ENCODE assay signal across 18 cellular contexts in the genomic region with DNA sequence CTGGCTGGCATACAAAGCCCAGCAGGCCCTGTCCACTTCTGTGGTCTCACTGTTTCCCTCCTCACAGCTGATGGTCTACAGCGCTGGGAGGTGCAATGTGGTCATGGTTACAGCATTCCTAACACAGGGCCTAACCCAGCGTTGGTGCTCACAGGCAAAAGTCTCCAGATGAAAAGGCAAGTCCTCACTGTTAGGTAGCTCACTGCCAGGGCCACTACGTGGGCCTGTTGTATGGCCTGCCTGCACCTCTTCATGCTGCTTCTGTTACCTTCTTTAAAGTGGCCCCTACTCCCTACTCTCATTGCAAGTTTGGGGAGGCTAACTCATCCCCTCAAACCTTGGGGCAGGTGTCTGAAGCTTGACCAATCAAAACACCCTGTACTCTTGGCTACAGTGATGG. TPM values are rescaled to one million over a fixed set of nuclear protein-coding genes. Genes with fewer than 3 reads are reported as not detected.
DNase-seq lines count a peak whose midpoint lies in the region; ATAC-seq and TF ChIP-seq lines count a peak whose summit lies in the region.
"Had no signal": no experiment of that assay in that cellular context is flagged by ENCODE, and none has a peak within 500 bp of the region (broad histone marks: within the 10 kb centered on the region; RNA-seq: fewer than 3 reads in every experiment).

No MANE protein-coding gene starts in this region.

- no peak overlapping the region for H2BK15ac ChIP-seq in neuronal stem cell (ENCODE audit: low read length)

- no peak overlapping the region for H2AK5ac ChIP-seq in neuronal stem cell (ENCODE audit: low read depth, low read length)

- H3K36me3 ChIP-seq in left ventricle myocardium inferior (no peaks in the 10 kb centered on the region), neuronal stem cell (replicated peaks in 1 of 2; ENCODE audit: control insufficient read depth in 2 of 2, insufficient read depth in 2 of 2, low read length in 2 of 2) (no peaks in the 10 kb centered on the region), tibial artery (no peaks in the 10 kb centered on the region)
- H3K36me3 ChIP-seq in CD4-positive, alpha-beta memory T cell (ENCODE audit: insufficient read depth, low read length), result no peaks in the 10 kb centered on the region
- H3K36me3 ChIP-seq: HAP-1 had no signal

- DNase-seq in left ventricle myocardium inferior, result no peak
- no peak for DNase-seq in left cardiac atrium
- DNase-seq in coronary artery (ENCODE audit: low spot score), result peak; percentile 64
- no peak for DNase-seq in neuronal stem cell (ENCODE audit: low spot score)
- DNase-seq in tibial artery, result peak in 1 of 2 donors; percentile 7
- DNase-seq in CD4-positive, alpha-beta memory T cell, result no peak
- no peak for DNase-seq in activated CD4-positive, CD25-positive, alpha-beta regulatory T cell treated with anti-CD3 and anti-CD28 coated beads, Interleukin-2, amount 50 U/mL, for 72 hours
- DNase-seq: Calu3; CD4-positive, CD25-positive, alpha-beta regulatory T cell; DMS79 treated with DMSO at 0.1 percent for 48 hours; NCI-H187 treated with DMSO at 0.1 percent for 48 hours; NCI-H446; NCI-H774; PC-9 had no signal

- CTCF ChIA-PET in CD4-positive, alpha-beta memory T cell (lab: Charles Lee; ENCODE audit: partially characterized antibody), result interaction anchor here (0.7 to 8.9 kb wide), 5 partner anchors 15 to 208 kb away, joined by 3 to 76 read pairs (median 6); partner anchors contain the start of gene SEC22C

- H3K23ac ChIP-seq in neuronal stem cell (ENCODE audit: low read depth, low read length, poor library complexity), result no peak overlapping the region

- H3K4me2 ChIP-seq in neuronal stem cell (ENCODE audit: insufficient read depth, low read length, poor library complexity, severe bottlenecking), result no peak overlapping the region
- H3K4me2 ChIP-seq: PC-9 had no signal

- peaks cover 2 to 18% (median 10%) of the 10 kb centered on the region in 4 donors for H3K4me1 Mint-ChIP-seq in CD4-positive, alpha-beta memory T cell

- WGBS in neuronal stem cell (ENCODE audit: extremely low coverage in 2 of 2, insufficient read length in 2 of 2, insufficient replicate concordance in 1 of 2), 2 donors, result no CpG with 5 or more reads among the region's 3 CpGs

- H3K36me3 Mint-ChIP-seq in CD4-positive, alpha-beta memory T cell, result no peaks in the 10 kb centered on the region
- H3K36me3 Mint-ChIP-seq: CD4-positive, CD25-positive, alpha-beta regulatory T cell had no signal

- POLR2A ChIA-PET in CD4-positive, alpha-beta memory T cell (lab: Charles Lee; ENCODE audit: partially characterized antibody), result no interaction called here

- H3K9me3 Mint-ChIP-seq in CD4-positive, alpha-beta memory T cell, result no peaks in the 10 kb centered on the region

- no peak overlapping the region for H2BK5ac ChIP-seq in neuronal stem cell (ENCODE audit: low read length)

- no peaks in the 10 kb centered on the region for H3K27me3 Mint-ChIP-seq in CD4-positive, alpha-beta memory T cell
- H3K27me3 Mint-ChIP-seq: CD4-positive, CD25-positive, alpha-beta regulatory T cell had no signal

- TF ChIP-seq CTCF in left ventricle myocardium inferior (IDR thresholded peaks at IDR 0.05; ENCODE audit: borderline replicate concordance), result no peak
- no peak for TF ChIP-seq CTCF in coronary artery (IDR thresholded peaks at IDR 0.05)
- no peak for TF ChIP-seq CTCF in tibial artery (IDR thresholded peaks at IDR 0.05)

- H2BK12ac ChIP-seq in neuronal stem cell (ENCODE audit: low read length), result no peak overlapping the region

- H3K18ac ChIP-seq in neuronal stem cell (ENCODE audit: low read length), result no peak overlapping the region

- no peak overlapping the region for H3K14ac ChIP-seq in neuronal stem cell (ENCODE audit: low read length)

- H4K8ac ChIP-seq in neuronal stem cell (ENCODE audit: low read depth, low read length), result no peak overlapping the region

- no peak overlapping the region for H2BK120ac ChIP-seq in neuronal stem cell (ENCODE audit: low read depth, low read length)

- intact Hi-C loops in left ventricle myocardium inferior (cut with micrococcal nuclease) (loop anchor here (10.0 kb wide), 1 partner anchor 87 kb away; the partner anchor contains the start of gene ZBTB47), left cardiac atrium (cut with DNase I) (loop anchor here in 1 of 2 donors (2.0 kb wide), 1 partner anchor 39 kb away; the partner anchor contains the start of gene HHATL), tibial artery (cut with DNase I; ENCODE audit: low total_unique reads) (no loop called here)
- intact Hi-C loops in CD4-positive, alpha-beta memory T cell (cut with micrococcal nuclease), result loop anchor here (10.0 kb wide), 1 partner anchor 87 kb away; the partner anchor contains the start of gene ZBTB47

- H3K9me3 ChIP-seq in left ventricle myocardium inferior (replicated peaks) (no peaks in the 10 kb centered on the region), neuronal stem cell (replicated peaks in 1 of 2; ENCODE audit: control insufficient read depth in 2 of 2, insufficient read depth in 1 of 2, low read depth in 1 of 2, low read length in 2 of 2) (peaks cover 0 to 3% of the 10 kb centered on the region in 2 donors), tibial artery (no peaks in the 10 kb centered on the region)
- no peaks in the 10 kb centered on the region for H3K9me3 ChIP-seq in CD4-positive, alpha-beta memory T cell (ENCODE audit: control insufficient read depth in 1 of 2, low read length in 2 of 2)
- H3K9me3 ChIP-seq: HAP-1 had no signal

- peak overlapping the region; percentile 47 for H4K91ac ChIP-seq in neuronal stem cell (ENCODE audit: low read depth, low read length, poor library complexity)

- peaks cover 54% of the 10 kb centered on the region for H3K4me1 ChIP-seq in left ventricle myocardium inferior
- peaks cover 0 to 6% of the 10 kb centered on the region in 2 donors for H3K4me1 ChIP-seq in neuronal stem cell (ENCODE audit: control insufficient read depth in 2 of 2, insufficient read depth in 1 of 2, low read depth in 1 of 2, low read length in 2 of 2)
- peaks cover 0 to 43% (median 33%) of the 10 kb centered on the region in 4 donors for H3K4me1 ChIP-seq in tibial artery
- peaks cover 5% of the 10 kb centered on the region for H3K4me1 ChIP-seq in CD4-positive, alpha-beta memory T cell (ENCODE audit: insufficient read depth, low read length)

- no peak overlapping the region for H3K4ac ChIP-seq in neuronal stem cell (ENCODE audit: low read length)

- no peaks in the 10 kb centered on the region for H3K27me3 ChIP-seq in left ventricle myocardium inferior (ENCODE audit: low read depth)
- H3K27me3 ChIP-seq in neuronal stem cell (ENCODE audit: control insufficient read depth in 3 of 3, insufficient read depth in 3 of 3, low read depth in 1 of 3, low read length in 3 of 3), result peaks cover 0 to 3% (median 0%) of the 10 kb centered on the region in 3 experiments
- no peaks in the 10 kb centered on the region for H3K27me3 ChIP-seq in tibial artery
- no peaks in the 10 kb centered on the region for H3K27me3 ChIP-seq in CD4-positive, alpha-beta memory T cell (ENCODE audit: insufficient read depth, low read length)

- H3K79me1 ChIP-seq in neuronal stem cell (ENCODE audit: low read depth, low read length), result no peaks in the 10 kb centered on the region

- ATAC-seq in left cardiac atrium (no peak), GM19328 (IDR thresholded peaks at IDR 0.05; ENCODE audit: unreplicated experiment) (no peak)

- H2AFZ ChIP-seq in neuronal stem cell (ENCODE audit: low read length), result no peak overlapping the region
- H2AFZ ChIP-seq: PC-9 had no signal

- no peak overlapping the region for H3K9ac ChIP-seq in neuronal stem cell (ENCODE audit: low read depth, low read length, poor library complexity)

- H3K4me3 ChIP-seq in left ventricle myocardium inferior (no peak overlapping the region), coronary artery (no peak overlapping the region), neuronal stem cell (ENCODE audit: low read length in 2 of 2) (no peak overlapping the region), tibial artery (no peak overlapping the region)
- no peak overlapping the region for H3K4me3 ChIP-seq in CD4-positive, alpha-beta memory T cell (ENCODE audit: low read length in 2 of 2)
- H3K4me3 ChIP-seq: HAP-1, PC-9 had no signal

- no peak overlapping the region for H3K4me3 Mint-ChIP-seq in CD4-positive, alpha-beta memory T cell
- H3K4me3 Mint-ChIP-seq: CD4-positive, CD25-positive, alpha-beta regulatory T cell had no signal

- H3K27ac Mint-ChIP-seq in CD4-positive, alpha-beta memory T cell, result no peak overlapping the region

- peak overlapping the region; percentile 92 for H3K27ac ChIP-seq in left ventricle myocardium inferior (replicated peaks)
- H3K27ac ChIP-seq in coronary artery, result peak overlapping the region in 1 of 2 donors; percentile 3
- no peak overlapping the region for H3K27ac ChIP-seq in neuronal stem cell (replicated peaks; ENCODE audit: low read length)
- peak overlapping the region; percentile 11 to 89 for H3K27ac ChIP-seq in tibial artery
- H3K27ac ChIP-seq in CD4-positive, alpha-beta memory T cell (ENCODE audit: low read depth, low read length), result no peak overlapping the region
- H3K27ac ChIP-seq: PC-9 had no signal

RNA-seq across cellular contexts. Expression of gene CCDC13, which starts 31.3 kb away (rescaled TPM):
- total RNA-seq in left ventricle myocardium inferior, result 0.41 TPM
- 1 to 10 TPM in 1 of 2 donors, not detected in 1; 1.0 TPM for total RNA-seq in left cardiac atrium
- 1.3 TPM for polyA plus RNA-seq in neuronal stem cell (2013, experiment 1 of 2)
- 1.7 TPM for polyA plus RNA-seq in neuronal stem cell (2013, experiment 2 of 2)
- total RNA-seq in CD4-positive, alpha-beta memory T cell, result under 1 TPM; 0.72 to 0.96 TPM
- polyA plus RNA-seq in CD4-positive, alpha-beta memory T cell, result under 1 TPM; 0.15 to 0.25 TPM
- total RNA-seq: A673 had no signal

RNA-seq across cellular contexts. Expression of gene HHATL, which starts 39.2 kb away (rescaled TPM):
- 552 TPM for total RNA-seq in left ventricle myocardium inferior
- 100 to 1,000 TPM; 431 to 706 TPM for total RNA-seq in left cardiac atrium
- not detected for polyA plus RNA-seq in neuronal stem cell (2013, experiment 1 of 2)
- not detected for polyA plus RNA-seq in neuronal stem cell (2013, experiment 2 of 2)
- not detected for total RNA-seq in CD4-positive, alpha-beta memory T cell
- not detected for polyA plus RNA-seq in CD4-positive, alpha-beta memory T cell
- total RNA-seq: A673; Calu3; CD4-positive, CD25-positive, alpha-beta regulatory T cell; LHCN-M2; PC-9 had no signal
- polyA plus RNA-seq: CD4-positive, CD25-positive, alpha-beta regulatory T cell had no signal

RNA-seq across cellular contexts. Expression of gene KLHL40, which starts 56.5 kb away (rescaled TPM):
- total RNA-seq in left ventricle myocardium inferior, result 0.22 TPM
- under 1 TPM in 1 of 2 donors, not detected in 1; 0.86 TPM for total RNA-seq in left cardiac atrium
- polyA plus RNA-seq in neuronal stem cell (2013, experiment 1 of 2), result not detected
- not detected for polyA plus RNA-seq in neuronal stem cell (2013, experiment 2 of 2)
- total RNA-seq in CD4-positive, alpha-beta memory T cell, result not detected
- polyA plus RNA-seq in CD4-positive, alpha-beta memory T cell, result not detected
- total RNA-seq: A673; Calu3; CD4-positive, CD25-positive, alpha-beta regulatory T cell; PC-9 had no signal
- polyA plus RNA-seq: CD4-positive, CD25-positive, alpha-beta regulatory T cell had no signal

Comparison
In these comparisons a context has a peak if more than half of its experiments do, and no peak if none do; other contexts are left out.
1. H3K27ac ChIP-seq: peak in left ventricle myocardium inferior (single experiment) and tibial artery (2 of 2); none in neuronal stem cell (single experiment) and CD4-positive, alpha-beta memory T cell (single experiment).
2. RNA of gene HHATL, which starts 39.2 kb away (total RNA-seq): 431 to 706 TPM in left cardiac atrium and 552 TPM in left ventricle myocardium inferior (single experiment); not detected in CD4-positive, alpha-beta memory T cell; every median in the first group is over 100 times any median in the second.